In the genomic region with DNA sequence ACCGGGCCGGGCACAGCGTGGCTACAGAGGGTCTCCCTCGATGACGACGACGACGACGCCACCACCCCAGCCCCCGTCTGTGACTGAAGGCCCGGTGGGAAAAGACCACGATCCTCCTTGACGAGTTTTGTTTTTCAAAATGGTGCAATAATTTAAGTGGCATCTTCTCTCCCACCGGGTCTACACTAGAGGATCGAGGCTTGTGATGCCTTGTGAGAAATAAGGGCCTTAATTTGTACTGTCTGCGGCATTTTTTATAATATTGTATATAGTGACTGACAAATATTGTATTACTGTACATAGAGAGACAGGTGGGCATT, we compare ENCODE assay signal across 9 cellular contexts. TPM values are rescaled to one million over a fixed set of nuclear protein-coding genes. Genes with fewer than 3 reads are reported as not detected.
DNase-seq lines count a peak whose midpoint lies in the region; ATAC-seq, FAIRE-seq and TF ChIP-seq lines count a peak whose summit lies in the region.
"Had no signal": no experiment of that assay in that cellular context is flagged by ENCODE, and none has a peak within 500 bp of the region (broad histone marks: within the 10 kb centered on the region; RNA-seq: fewer than 3 reads in every experiment).

No MANE protein-coding gene starts in this region.

- peak overlapping the region; percentile 96 to 99 (median 98) for H3K9ac ChIP-seq in BLaER1 treated with 17β-estradiol and CSF1 and Interleukin-3, amounts not matched to agents 10 nM and 100 nM
- no peak overlapping the region for H3K9ac ChIP-seq in neuronal stem cell (ENCODE audit: low read depth, low read length, poor library complexity)

- H3K23ac ChIP-seq in neuronal stem cell (ENCODE audit: low read depth, low read length, poor library complexity), result no peak overlapping the region

- H3K27me3 Mint-ChIP-seq in IgD-negative memory B cell, result no peaks in the 10 kb centered on the region

- no peak overlapping the region for H2BK12ac ChIP-seq in neuronal stem cell (ENCODE audit: low read length)

- no peak overlapping the region for H3K4ac ChIP-seq in neuronal stem cell (ENCODE audit: low read length)

- H3K9me3 ChIP-seq in BLaER1 treated with 17β-estradiol and CSF1 and Interleukin-3, amounts not matched to agents 10 nM and 100 nM (replicated peaks in 1 of 11), result peaks cover 0 to 12% (median 6%) of the 10 kb centered on the region in 11 experiments; a peak in 8 of 22 replicates
- H3K9me3 ChIP-seq in neuronal stem cell (replicated peaks in 1 of 2; ENCODE audit: control insufficient read depth in 2 of 2, insufficient read depth in 1 of 2, low read depth in 1 of 2, low read length in 2 of 2), result peaks cover 0 to 1% of the 10 kb centered on the region in 2 donors

- peak overlapping the region; percentile 84 to 100 (median 96) for H3K4me3 ChIP-seq in BLaER1 treated with 17β-estradiol and CSF1 and Interleukin-3, amounts not matched to agents 10 nM and 100 nM
- H3K4me3 ChIP-seq in dorsolateral prefrontal cortex (peak overlapping the region in 54 of 59 donors; percentile 21 to 76 (median 60)), neuronal stem cell (ENCODE audit: low read length in 2 of 2) (no peak overlapping the region)

- H3K36me3 ChIP-seq in BLaER1 treated with 17β-estradiol and CSF1 and Interleukin-3, amounts not matched to agents 10 nM and 100 nM, result peaks cover 18 to 44% (median 32%) of the 10 kb centered on the region in 11 experiments; a peak in 21 of 22 replicates
- peaks cover 0 to 2% of the 10 kb centered on the region in 2 donors for H3K36me3 ChIP-seq in neuronal stem cell (replicated peaks in 1 of 2; ENCODE audit: control insufficient read depth in 2 of 2, insufficient read depth in 2 of 2, low read length in 2 of 2)

- H3K14ac ChIP-seq in neuronal stem cell (ENCODE audit: low read length), result peak overlapping the region; percentile 25

- no peak overlapping the region for H4K8ac ChIP-seq in neuronal stem cell (ENCODE audit: low read depth, low read length)

- H2BK5ac ChIP-seq in neuronal stem cell (ENCODE audit: low read length), result no peak overlapping the region

- DNase-seq in dorsolateral prefrontal cortex (no peak), neuronal stem cell (ENCODE audit: low spot score) (no peak), NCI-H226 (no peak), HTR-8/SVneo (ENCODE audit: insufficient read length, low spot score) (no peak), MV-4-11 (lab: John Stamatoyannopoulos, UW) (no peak)
- DNase-seq: NK-92 treated with Interleukin-12 subunit alpha and Interleukin-12 subunit beta, amount 100 ng/mL, for 24 hours had no signal

- peaks cover 0 to 2% (median 0%) of the 10 kb centered on the region in 3 donors for H3K9me3 Mint-ChIP-seq in IgD-negative memory B cell

- H3K27ac Mint-ChIP-seq in IgD-negative memory B cell, result peak overlapping the region; percentile 94 to 100 (median 99)

- no peaks in the 10 kb centered on the region for H3K79me1 ChIP-seq in neuronal stem cell (ENCODE audit: low read depth, low read length)

- FAIRE-seq in HTR-8/SVneo (lab: Jason Lieb, UNC), result no peak

- peaks cover 26% of the 10 kb centered on the region for H3K36me3 Mint-ChIP-seq in IgD-negative memory B cell

- intact Hi-C loops in dorsolateral prefrontal cortex (cut with DNase I), result loop anchor here in 1 of 2 donors (5.0 kb wide), 2 partner anchors 45 to 75 kb away; no protein-coding TSS in a partner anchor

- H3K4me1 Mint-ChIP-seq in IgD-negative memory B cell, result peaks cover 35 to 45% (median 38%) of the 10 kb centered on the region in 3 donors

- ATAC-seq in GM19463 (IDR thresholded peaks at IDR 0.05; ENCODE audit: unreplicated experiment), result no peak

- H4K20me1 ChIP-seq in BLaER1 treated with 17β-estradiol and CSF1 and Interleukin-3, amounts not matched to agents 10 nM and 100 nM, result peaks cover 22 to 35% (median 27%) of the 10 kb centered on the region in 11 experiments; a peak in 21 of 22 replicates

- H2AFZ ChIP-seq in neuronal stem cell (ENCODE audit: low read length), result no peak overlapping the region

- peak overlapping the region; percentile 89 to 99 (median 98) for H3K4me2 ChIP-seq in BLaER1 treated with 17β-estradiol and CSF1 and Interleukin-3, amounts not matched to agents 10 nM and 100 nM
- H3K4me2 ChIP-seq in neuronal stem cell (ENCODE audit: insufficient read depth, low read length, poor library complexity, severe bottlenecking), result no peak overlapping the region

- WGBS in neuronal stem cell (ENCODE audit: extremely low coverage in 2 of 2, insufficient read length in 2 of 2, insufficient replicate concordance in 1 of 2), 2 donors, result no CpG with 5 or more reads among the region's 16 CpGs

- peaks cover 0 to 28% (median 5%) of the 10 kb centered on the region in 11 experiments; a peak in 9 of 22 replicates for H3K27me3 ChIP-seq in BLaER1 treated with 17β-estradiol and CSF1 and Interleukin-3, amounts not matched to agents 10 nM and 100 nM
- H3K27me3 ChIP-seq in dorsolateral prefrontal cortex (peaks cover 0 to 11% (median 0%) of the 10 kb centered on the region in 45 donors), neuronal stem cell (ENCODE audit: control insufficient read depth in 3 of 3, insufficient read depth in 3 of 3, low read depth in 1 of 3, low read length in 3 of 3) (peaks cover 30 to 72% (median 35%) of the 10 kb centered on the region in 3 experiments)

- H2AK5ac ChIP-seq in neuronal stem cell (ENCODE audit: low read depth, low read length), result no peak overlapping the region

- H2BK15ac ChIP-seq in neuronal stem cell (ENCODE audit: low read length), result no peak overlapping the region

- TF ChIP-seq CTCF in dorsolateral prefrontal cortex (IDR thresholded peaks at IDR 0.05 in 54 of 56, conservative IDR thresholded peaks at IDR 0.05 in 2 of 56; ENCODE audit: low read depth in 1 of 56, partially characterized antibody in 56 of 56), result no peak

- H4K91ac ChIP-seq in neuronal stem cell (ENCODE audit: low read depth, low read length, poor library complexity), result no peak overlapping the region

- peaks cover 46 to 77% (median 67%) of the 10 kb centered on the region in 10 experiments for H3K4me1 ChIP-seq in BLaER1 treated with 17β-estradiol and CSF1 and Interleukin-3, amounts not matched to agents 10 nM and 100 nM
- H3K4me1 ChIP-seq in neuronal stem cell (ENCODE audit: control insufficient read depth in 2 of 2, insufficient read depth in 1 of 2, low read depth in 1 of 2, low read length in 2 of 2), result peaks cover 0 to 7% of the 10 kb centered on the region in 2 donors

- H3K4me3 Mint-ChIP-seq in IgD-negative memory B cell, result peak overlapping the region; percentile 92 to 100 (median 98)

- H2BK120ac ChIP-seq in neuronal stem cell (ENCODE audit: low read depth, low read length), result no peak overlapping the region

- peak overlapping the region; percentile 92 to 99 (median 96) for H3K27ac ChIP-seq in BLaER1 treated with 17β-estradiol and CSF1 and Interleukin-3, amounts not matched to agents 10 nM and 100 nM
- peak overlapping the region in 50 of 59 donors; percentile 8 to 92 (median 80) for H3K27ac ChIP-seq in dorsolateral prefrontal cortex
- H3K27ac ChIP-seq in neuronal stem cell (replicated peaks; ENCODE audit: low read length), result no peak overlapping the region

- H3K18ac ChIP-seq in neuronal stem cell (ENCODE audit: low read length), result no peak overlapping the region

RNA-seq across cellular contexts. Expression of a gene that starts 2.5 kb away (rescaled TPM):
- polyA plus RNA-seq in IgD-negative memory B cell, result 199 TPM
- 10 to 100 TPM in 102 of 120 experiments, 1 to 10 TPM in 18; 5.2 to 50.8 (median 15.6) TPM for total RNA-seq in dorsolateral prefrontal cortex
- polyA plus RNA-seq in neuronal stem cell (2013, experiment 1 of 2), result 0.13 TPM
- polyA plus RNA-seq in neuronal stem cell (2013, experiment 2 of 2), result 0.12 TPM

Comparison
In these comparisons a context has a peak if more than half of its experiments do, and no peak if none do; other contexts are left out.
1. H3K4me3 ChIP-seq: peak in BLaER1 treated with 17β-estradiol and CSF1 and Interleukin-3, amounts not matched to agents 10 nM and 100 nM (10 of 10) and dorsolateral prefrontal cortex (54 of 59); none in neuronal stem cell (0 of 2).